Comparison of ENCODE assay signal across 2 cellular contexts in the genomic region with DNA sequence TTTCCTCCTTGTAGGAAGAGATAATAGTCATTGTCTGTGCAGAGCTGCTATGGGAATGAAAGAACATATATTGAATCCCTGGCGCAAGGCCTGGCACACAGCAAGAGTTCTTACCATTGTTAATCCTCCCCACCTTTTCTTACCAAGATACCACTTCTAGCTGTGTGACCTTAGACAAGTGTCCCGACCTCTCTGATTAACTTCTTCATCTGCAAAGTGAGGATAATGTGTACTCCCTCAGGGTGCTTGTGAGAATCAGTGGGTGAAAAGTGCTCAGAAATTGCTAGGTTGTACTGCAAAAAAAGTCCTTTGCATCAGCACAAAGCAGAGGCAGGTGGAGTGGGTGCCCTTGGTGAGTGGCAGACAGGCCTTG.
A peak's percentile ranks its signal among the peaks of the same experiment; 100 is the strongest.
TF ChIP-seq lines count a peak whose summit lies in the region.

No MANE protein-coding gene starts in this region.

TF ChIP-seq in HepG2, 621 proteins besides CTCF, POLR2A, EP300 and RAD21:
- TF ChIP-seq ZMYM3 (CRISPR knock-in tag; IDR thresholded peaks at IDR 0.05) (peak; percentile 47; the same call in 1 of the 2 replicates), ZNF768 (CRISPR knock-in tag; IDR thresholded peaks at IDR 0.05) (peak; percentile 79; the same call in 1 of the 2 replicates), KDM1A (CRISPR knock-in tag; IDR thresholded peaks at IDR 0.05) (0 out of 2 replicates have a peak, but pooled peaks have one; percentile 20), ZSCAN21 (CRISPR knock-in tag; IDR thresholded peaks at IDR 0.05; ENCODE audit: borderline replicate concordance) (no peak)
TF ChIP-seq in HepG2: peak in this region for 3.

TF ChIP-seq in GM12891, 5 proteins besides CTCF, POLR2A, EP300 and RAD21:
- TF ChIP-seq TAF1 (IDR thresholded peaks at IDR 0.05; ENCODE audit: low read depth, low read length) (no peak), POU2F2 (IDR thresholded peaks at IDR 0.05; ENCODE audit: low read depth, low read length) (no peak), SPI1 (IDR thresholded peaks at IDR 0.05; ENCODE audit: low read depth, low read length) (no peak), POLR2AphosphoS5 (IDR thresholded peaks at IDR 0.05; ENCODE audit: low read depth, low read length) (no peak), PAX5 (IDR thresholded peaks at IDR 0.05; ENCODE audit: insufficient read depth, low read length, severe bottlenecking) (no peak)
